Comparison of ENCODE assay signal across 10 cellular contexts in genomic region chr20:63027425-63028389, GRCh38. TPM values are rescaled to one million over a fixed set of nuclear protein-coding genes. Genes with fewer than 3 reads are reported as not detected.
DNase-seq lines count a peak whose midpoint lies in the region; ATAC-seq and TF ChIP-seq lines count a peak whose summit lies in the region.
"Had no signal": no experiment of that assay in that cellular context is flagged by ENCODE, and none has a peak within 500 bp of the region (broad histone marks: within the 10 kb centered on the region; RNA-seq: fewer than 3 reads in every experiment).

No MANE protein-coding gene starts in this region.

- POLR2A ChIA-PET in HEK293 (lab: Yijun Ruan, JAX): no interaction called here

- H3K4me3 Mint-ChIP-seq in activated naive CD8-positive, alpha-beta T cell treated with anti-CD3 and anti-CD28 coated beads for 36 hours: peak overlapping the region; percentile 51
- no peak overlapping the region for H3K4me3 Mint-ChIP-seq in progenitor cell of endocrine pancreas (ENCODE audit: low read depth)

- H3K4me1 Mint-ChIP-seq in activated naive CD8-positive, alpha-beta T cell treated with anti-CD3 and anti-CD28 coated beads for 36 hours: peaks cover 13% of the 10 kb centered on the region
- H3K4me1 Mint-ChIP-seq in progenitor cell of endocrine pancreas (ENCODE audit: low read depth): peaks cover under 1% of the 10 kb centered on the region

- H3K27me3 Mint-ChIP-seq in activated naive CD8-positive, alpha-beta T cell treated with anti-CD3 and anti-CD28 coated beads for 36 hours: peaks cover 17% of the 10 kb centered on the region
- H3K27me3 Mint-ChIP-seq in progenitor cell of endocrine pancreas: peaks cover 35% of the 10 kb centered on the region

- CTCF ChIA-PET in HEK293 (lab: Yijun Ruan, JAX): no interaction called here

- H2AFZ ChIP-seq in osteoblast (ENCODE audit: low read length): no peak overlapping the region

- no peak overlapping the region for H3K4me2 ChIP-seq in osteoblast (ENCODE audit: insufficient read depth, low read length)

- TF ChIP-seq CTCF in HEK293 (tag by site-specific recombination; IDR thresholded peaks at IDR 0.05) (no peak), osteoblast (IDR thresholded peaks at IDR 0.05; ENCODE audit: extremely low read depth, low read depth, low read length) (no peak), progenitor cell of endocrine pancreas (IDR thresholded peaks at IDR 0.05; ENCODE audit: unreplicated experiment) (no peak)

- H3K27ac ChIP-seq in HEK293 (ENCODE audit: extremely low read depth, low read depth, low read length) (no peak overlapping the region), osteoblast (ENCODE audit: low read depth, low read length) (no peak overlapping the region)
- H3K27ac ChIP-seq: coronary artery had no signal

- ATAC-seq in HG02981 (IDR thresholded peaks at IDR 0.05; ENCODE audit: unreplicated experiment): no peak
- ATAC-seq: left colon had no signal

- H3K27ac Mint-ChIP-seq in activated naive CD8-positive, alpha-beta T cell treated with anti-CD3 and anti-CD28 coated beads for 36 hours: no peak overlapping the region
- no peak overlapping the region for H3K27ac Mint-ChIP-seq in progenitor cell of endocrine pancreas

- no peaks in the 10 kb centered on the region for H3K79me2 ChIP-seq in osteoblast (ENCODE audit: insufficient read depth, low read length)

- DNase-seq in NCI-H82 (lab: John Stamatoyannopoulos, UW): peak; percentile 38
- DNase-seq in NCI-H82 treated with DMSO at 0.1 percent for 48 hours (lab: John Stamatoyannopoulos, UW; ENCODE audit: unreplicated experiment): no peak
- peak; percentile 47 for DNase-seq in activated naive CD8-positive, alpha-beta T cell treated with anti-CD3 and anti-CD28 coated beads for 36 hours
- peak; percentile 94 for DNase-seq in osteoblast (ENCODE audit: insufficient read length, low spot score, missing footprints)
- no peak for DNase-seq in middle frontal gyrus (ENCODE audit: extremely low spot score, low spot score)
- DNase-seq in progenitor cell of endocrine pancreas (ENCODE audit: low spot score, unreplicated experiment): no peak
- DNase-seq: left colon had no signal

- no peaks in the 10 kb centered on the region for H3K36me3 Mint-ChIP-seq in activated naive CD8-positive, alpha-beta T cell treated with anti-CD3 and anti-CD28 coated beads for 36 hours
- no peaks in the 10 kb centered on the region for H3K36me3 Mint-ChIP-seq in progenitor cell of endocrine pancreas (ENCODE audit: insufficient read depth)

- no peaks in the 10 kb centered on the region for H3K36me3 ChIP-seq in HEK293 (ENCODE audit: control insufficient read depth in 2 of 2, insufficient read depth in 1 of 2, low read length in 2 of 2)
- no peaks in the 10 kb centered on the region for H3K36me3 ChIP-seq in osteoblast (ENCODE audit: insufficient read depth, low read length)

- H3K4me3 ChIP-seq in HEK293 (ENCODE audit: low read depth, low read length) (no peak overlapping the region), osteoblast (ENCODE audit: insufficient read depth, low read length) (no peak overlapping the region)
- H3K4me3 ChIP-seq: coronary artery had no signal

- no peaks in the 10 kb centered on the region for H4K20me1 ChIP-seq in osteoblast (ENCODE audit: insufficient read depth, low read length)

- H3K4me1 ChIP-seq in HEK293 (ENCODE audit: control insufficient read depth, insufficient read depth, low read length): no peaks in the 10 kb centered on the region
- H3K4me1 ChIP-seq in osteoblast (ENCODE audit: insufficient read depth, low read length): no peaks in the 10 kb centered on the region

- peaks cover 66% of the 10 kb centered on the region for H3K27me3 ChIP-seq in osteoblast (ENCODE audit: insufficient read depth, low read length)

- H3K9me3 Mint-ChIP-seq in activated naive CD8-positive, alpha-beta T cell treated with anti-CD3 and anti-CD28 coated beads for 36 hours: no peaks in the 10 kb centered on the region
- no peaks in the 10 kb centered on the region for H3K9me3 Mint-ChIP-seq in progenitor cell of endocrine pancreas (ENCODE audit: low read depth)

- H3K9me3 ChIP-seq in HEK293 (ENCODE audit: control insufficient read depth, insufficient read depth, low read depth, low read length) (no peaks in the 10 kb centered on the region), osteoblast (ENCODE audit: low read depth, low read length) (no peaks in the 10 kb centered on the region)

TF ChIP-seq in HEK293, 187 proteins besides CTCF, POLR2A, EP300 and RAD21:
- TF ChIP-seq ZNF24 (tag by site-specific recombination; IDR thresholded peaks at IDR 0.05) (no peak), ZBTB21 (tag by site-specific recombination; IDR thresholded peaks at IDR 0.05) (no peak), ZSCAN18 (tag by site-specific recombination; IDR thresholded peaks at IDR 0.05) (no peak), ZBTB8A (tag by site-specific recombination; IDR thresholded peaks at IDR 0.05) (0 out of 2 replicates have a peak, but pooled peaks have one; percentile 24)

RNA-seq across cellular contexts. Expression of gene BHLHE23, which starts 20.9 kb away (rescaled TPM):
- not detected for total RNA-seq in activated naive CD8-positive, alpha-beta T cell treated with anti-CD3 and anti-CD28 coated beads for 36 hours
- total RNA-seq in osteoblast (not detected in 2 replicates), progenitor cell of endocrine pancreas (not detected in 2 replicates)
- total RNA-seq: left colon had no signal

Comparison
In these comparisons a context has a peak if more than half of its experiments do, and no peak if none do; other contexts are left out.
1. DNase-seq: peak in NCI-H82 (single experiment), activated naive CD8-positive, alpha-beta T cell treated with anti-CD3 and anti-CD28 coated beads for 36 hours (single experiment) and osteoblast (single experiment); none in NCI-H82 treated with DMSO at 0.1 percent for 48 hours (single experiment), middle frontal gyrus (single experiment) and progenitor cell of endocrine pancreas (single experiment).